ENCODE assay signal across 1 cellular context in genomic region chr1:107804746-107805145, GRCh38.
TF ChIP-seq lines count a peak whose summit lies in the region.

No MANE protein-coding gene starts in this region.

TF ChIP-seq in WTC11, 78 proteins besides CTCF, POLR2A, EP300 and RAD21 (continued from another document):
- TF ChIP-seq AR (CRISPR knock-in tag; IDR thresholded peaks at IDR 0.05) (no peak), SMAD3 (CRISPR knock-in tag; IDR thresholded peaks at IDR 0.05; ENCODE audit: borderline replicate concordance) (no peak)
